Comparison of ENCODE assay signal across 12 cellular contexts in the genomic region with DNA sequence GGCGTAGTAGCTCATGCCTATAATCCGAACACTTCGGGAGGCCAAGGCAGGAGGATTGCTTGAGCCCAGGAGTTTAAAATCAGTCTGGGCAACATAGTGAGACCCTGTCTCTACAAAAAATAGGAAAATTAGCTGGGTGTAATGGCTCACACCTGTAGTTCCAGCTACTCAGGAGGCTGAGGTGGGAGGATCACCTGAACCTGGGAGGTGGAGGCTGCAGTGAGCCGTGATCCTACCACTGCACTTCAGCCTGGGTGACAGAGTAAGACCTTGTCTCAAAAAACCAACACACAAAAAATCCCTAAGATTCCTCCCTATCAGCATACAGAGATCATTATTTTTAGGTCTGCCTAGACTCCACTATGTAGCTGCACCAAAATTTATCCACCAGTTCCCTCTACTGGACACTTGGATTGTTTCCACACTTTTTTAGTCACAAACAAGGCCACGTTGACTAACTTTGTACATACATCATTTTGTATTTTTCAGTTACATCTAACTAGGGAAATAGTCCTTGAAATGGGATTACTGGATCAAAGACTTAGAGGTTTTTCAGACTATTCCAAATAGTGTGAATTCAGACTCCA. TPM values are rescaled to one million over a fixed set of nuclear protein-coding genes. Genes with fewer than 3 reads are reported as not detected.
A peak's percentile ranks its signal among the peaks of the same experiment; 100 is the strongest.
DNase-seq lines count a peak whose midpoint lies in the region; ATAC-seq and TF ChIP-seq lines count a peak whose summit lies in the region.
"Had no signal": no experiment of that assay in that cellular context is flagged by ENCODE, and none has a peak within 500 bp of the region (broad histone marks: within the 10 kb centered on the region; RNA-seq: fewer than 3 reads in every experiment).

No MANE protein-coding gene starts in this region.

- H3K4me3 ChIP-seq in CD4-positive, alpha-beta memory T cell (ENCODE audit: low read length in 2 of 2): no peak overlapping the region
- H3K4me3 ChIP-seq in IMR-90 (ENCODE audit: insufficient read depth, low read depth, low read length) (no peak overlapping the region), right lobe of liver (no peak overlapping the region)

- no peak overlapping the region for H2AK5ac ChIP-seq in IMR-90 (ENCODE audit: low read depth, low read length)

- ATAC-seq in IMR-90 (ENCODE audit: low read depth) (no peak), right lobe of liver (no peak), HG02759 (IDR thresholded peaks at IDR 0.05; ENCODE audit: unreplicated experiment) (no peak)

- in situ Hi-C loops in IMR-90 (cut with MboI; ENCODE audit: low sequenced_read_pairs): no loop called here

- no CpG with 5 or more reads among the region's 5 CpGs for WGBS in IMR-90 (ENCODE audit: extremely low coverage in 2 of 2, insufficient read length in 1 of 2), 2 experiments
- WGBS in right lobe of liver (ENCODE audit: insufficient coverage, low coverage, low lambda C conversion rate, missing lambda C conversion rate): 73% methylated on average over 4 of the region's 5 CpGs

- H3K4me1 Mint-ChIP-seq in CD4-positive, alpha-beta memory T cell: peaks cover 18 to 47% (median 32%) of the 10 kb centered on the region in 4 donors
- H3K4me1 Mint-ChIP-seq in activated T-helper 2 cell treated with anti-CD3 and anti-CD28 coated beads, Interferon-gamma antibody, Interleukin-2, Interleukin-4, amounts not matched to agents 10 μg/mL and 5 μg/mL and 100 μg/mL, durations not matched to agents 14 hours and 24 hours and 36 hours (ENCODE audit: low read depth): peaks cover 29% of the 10 kb centered on the region

- H2BK5ac ChIP-seq in IMR-90 (ENCODE audit: low read depth, low read length, poor library complexity, severe bottlenecking): no peak overlapping the region

- no peak overlapping the region for H4K91ac ChIP-seq in IMR-90 (ENCODE audit: insufficient read depth, low read depth, low read length)

- TF ChIP-seq RAD21 in IMR-90 (IDR thresholded peaks at IDR 0.05; ENCODE audit: low read length): peak; percentile 66

- no peak overlapping the region for H2AFZ ChIP-seq in IMR-90 (replicated peaks; ENCODE audit: low read length, poor library complexity)

- H2BK120ac ChIP-seq in IMR-90 (ENCODE audit: low read depth, low read length): no peak overlapping the region

- dilution Hi-C loops in IMR-90 (cut with HindIII; ENCODE audit: low sequenced_read_pairs, unreplicated experiment): no loop called here

- H3K18ac ChIP-seq in IMR-90 (ENCODE audit: low read depth, low read length): no peak overlapping the region

- POLR2A ChIA-PET in CD4-positive, alpha-beta memory T cell (lab: Charles Lee; ENCODE audit: partially characterized antibody): interaction anchor here (1.2 to 1.3 kb wide), 2 partner anchors 16 to 47 kb away, joined by 3 to 4 read pairs; a partner anchor contains a TSS
- POLR2A ChIA-PET in IMR-90 (lab: Charles Lee; ENCODE audit: unreplicated experiment): interaction anchor here (0.6 kb wide), 1 partner anchor 89 kb away, joined by 3 read pairs; no protein-coding TSS in a partner anchor

- 0 out of 4 replicates have a peak overlapping the region, but pooled peaks of 1 of the 2 experiments have one; percentile 20 for H4K8ac ChIP-seq in IMR-90 (ENCODE audit: low read depth in 2 of 2, low read length in 2 of 2)

- no peak overlapping the region for H3K4me2 ChIP-seq in IMR-90 (ENCODE audit: low read depth, low read length)

- H3K4ac ChIP-seq in IMR-90 (ENCODE audit: low read depth, low read length): no peak overlapping the region

- H3K56ac ChIP-seq in IMR-90 (ENCODE audit: extremely low read depth, insufficient read depth, low read length): no peak overlapping the region

- no peak overlapping the region for H4K5ac ChIP-seq in IMR-90 (ENCODE audit: low read depth, low read length)

- no peak for TF ChIP-seq POLR2A in IMR-90 (IDR thresholded peaks at IDR 0.05; ENCODE audit: low read depth, low read length)
- no peak for TF ChIP-seq POLR2A in right lobe of liver (IDR thresholded peaks at IDR 0.05)

- no peak overlapping the region for H3K14ac ChIP-seq in IMR-90 (replicated peaks; ENCODE audit: low read depth, low read length)

- TF ChIP-seq CTCF in IMR-90 (conservative IDR thresholded peaks at IDR 0.05; ENCODE audit: low read depth, low read length) (peak; percentile 53), right lobe of liver (IDR thresholded peaks at IDR 0.05) (peak in 3 of 4 donors; percentile 16 to 26 (median 23))

- no peak overlapping the region for H3K23ac ChIP-seq in IMR-90 (ENCODE audit: low read depth, low read length)

- no peaks in the 10 kb centered on the region for H3K9me1 ChIP-seq in IMR-90 (ENCODE audit: insufficient read depth, low read length)

- no peak overlapping the region for H2BK20ac ChIP-seq in IMR-90 (ENCODE audit: low read depth, low read length)

- CTCF ChIA-PET in CD4-positive, alpha-beta memory T cell (lab: Charles Lee; ENCODE audit: partially characterized antibody): interaction anchor here (0.5 to 2.7 kb wide), 2 partner anchors 17 to 152 kb away, joined by 3 to 7 read pairs; no protein-coding TSS in a partner anchor
- CTCF ChIA-PET in IMR-90 (lab: Yijun Ruan, JAX): no interaction called here

- H2BK15ac ChIP-seq in IMR-90 (ENCODE audit: low read depth, low read length): no peak overlapping the region

- no TSS peak for BruUV-seq in IMR-90 (replicated peaks; lab: Mats Ljungman, UMichigan)

- no peaks in the 10 kb centered on the region; the same call in 1 of the 2 replicates for H4K20me1 ChIP-seq in IMR-90 (ENCODE audit: insufficient read depth, low read length)

- H3K27ac Mint-ChIP-seq in CD4-positive, alpha-beta memory T cell: peak overlapping the region in 5 of 7 donors; percentile 6 to 60 (median 42)
- peak overlapping the region; percentile 24 for H3K27ac Mint-ChIP-seq in activated T-helper 2 cell treated with anti-CD3 and anti-CD28 coated beads, Interferon-gamma antibody, Interleukin-2, Interleukin-4, amounts not matched to agents 10 μg/mL and 5 μg/mL and 100 μg/mL, durations not matched to agents 14 hours and 24 hours and 36 hours
- H3K27ac Mint-ChIP-seq: dendritic cell treated with granulocyte-macrophage colony-stimulating factor and Interleukin-4, amounts not matched to agents 40 ng/mL and 50 ng/mL, for 4 days; memory B cell had no signal

- no peaks in the 10 kb centered on the region for H3K27me3 ChIP-seq in CD4-positive, alpha-beta memory T cell (ENCODE audit: insufficient read depth, low read length)
- H3K27me3 ChIP-seq in IMR-90 (ENCODE audit: control insufficient read depth, insufficient read depth, low read length): no peaks in the 10 kb centered on the region
- no peaks in the 10 kb centered on the region for H3K27me3 ChIP-seq in right lobe of liver

- no peaks in the 10 kb centered on the region for H3K9me3 ChIP-seq in CD4-positive, alpha-beta memory T cell (ENCODE audit: control insufficient read depth in 1 of 2, low read length in 2 of 2)
- H3K9me3 ChIP-seq in IMR-90 (ENCODE audit: control insufficient read depth, insufficient read depth, low read length) (no peaks in the 10 kb centered on the region), right lobe of liver (no peaks in the 10 kb centered on the region)

- H3K79me1 ChIP-seq in IMR-90 (ENCODE audit: low read depth in 1 of 2, low read length in 2 of 2): peaks cover 15 to 41% of the 10 kb centered on the region in 2 experiments

- intact Hi-C loops in CD4-positive, alpha-beta memory T cell (cut with micrococcal nuclease): no loop called here
- intact Hi-C loops in IMR-90 (cut with micrococcal nuclease) (no loop called here), right lobe of liver (cut with DNase I) (no loop called here)
- intact Hi-C loops in activated T-helper 2 cell treated with anti-CD3 and anti-CD28 coated beads, Interferon-gamma antibody, Interleukin-2, Interleukin-4, amounts not matched to agents 10 μg/mL and 5 μg/mL and 100 μg/mL, durations not matched to agents 14 hours and 24 hours and 36 hours (cut with micrococcal nuclease): no loop called here

- DNase-seq in CD4-positive, alpha-beta memory T cell: no peak
- peak; percentile 69 for DNase-seq in IMR-90
- DNase-seq in activated T-helper 2 cell treated with anti-CD3 and anti-CD28 coated beads, Interferon-gamma antibody, Interleukin-2, Interleukin-4, amounts not matched to agents 10 μg/mL and 5 μg/mL and 100 μg/mL, durations not matched to agents 14 hours and 24 hours and 36 hours (ENCODE audit: low spot score): no peak
- DNase-seq in right lobe of liver: no peak
- no peak for DNase-seq in retina
- no peak for DNase-seq in activated effector memory CD4-positive, alpha-beta T cell treated with Interleukin-2 at 50 U/mL for 16 hours
- no peak for DNase-seq in hippocampal formation (lab: John Stamatoyannopoulos, UW)
- DNase-seq: NCI-H187 treated with DMSO at 0.1 percent for 48 hours; stimulated activated CD4-positive, alpha-beta T cell treated with anti-CD3 and anti-CD28 coated beads, Interleukin-4, amount 100 ng/mL, for 1 hour had no signal

- H3K9ac ChIP-seq in IMR-90 (ENCODE audit: low read depth, low read length): no peak overlapping the region

- peaks cover 0 to 9% of the 10 kb centered on the region in 2 donors for H3K36me3 Mint-ChIP-seq in CD4-positive, alpha-beta memory T cell
- peaks cover 73% of the 10 kb centered on the region for H3K36me3 Mint-ChIP-seq in activated T-helper 2 cell treated with anti-CD3 and anti-CD28 coated beads, Interferon-gamma antibody, Interleukin-2, Interleukin-4, amounts not matched to agents 10 μg/mL and 5 μg/mL and 100 μg/mL, durations not matched to agents 14 hours and 24 hours and 36 hours (ENCODE audit: low read depth)
- H3K36me3 Mint-ChIP-seq: memory B cell had no signal

- H2AK9ac ChIP-seq in IMR-90 (replicated peaks; ENCODE audit: low read depth, low read length, poor library complexity): no peak overlapping the region

- peak overlapping the region in 1 of 8 donors; percentile 4 for H3K4me3 Mint-ChIP-seq in CD4-positive, alpha-beta memory T cell
- no peak overlapping the region for H3K4me3 Mint-ChIP-seq in activated T-helper 2 cell treated with anti-CD3 and anti-CD28 coated beads, Interferon-gamma antibody, Interleukin-2, Interleukin-4, amounts not matched to agents 10 μg/mL and 5 μg/mL and 100 μg/mL, durations not matched to agents 14 hours and 24 hours and 36 hours (ENCODE audit: low read depth)
- H3K4me3 Mint-ChIP-seq: dendritic cell treated with granulocyte-macrophage colony-stimulating factor and Interleukin-4, amounts not matched to agents 40 ng/mL and 50 ng/mL, for 4 days; memory B cell had no signal

- peaks cover 30% of the 10 kb centered on the region for H3K4me1 ChIP-seq in CD4-positive, alpha-beta memory T cell (ENCODE audit: insufficient read depth, low read length)
- H3K4me1 ChIP-seq in IMR-90 (ENCODE audit: control insufficient read depth, insufficient read depth, low read length) (no peaks in the 10 kb centered on the region; the same call in 1 of the 2 replicates), right lobe of liver (peaks cover 0 to 8% (median 4%) of the 10 kb centered on the region in 4 donors)

- peaks cover 1% of the 10 kb centered on the region for H3K36me3 ChIP-seq in CD4-positive, alpha-beta memory T cell (ENCODE audit: insufficient read depth, low read length)
- H3K36me3 ChIP-seq in IMR-90 (ENCODE audit: control insufficient read depth, insufficient read depth, low read length) (peaks cover 22% of the 10 kb centered on the region), right lobe of liver (no peaks in the 10 kb centered on the region)

- H3K9me3 Mint-ChIP-seq in CD4-positive, alpha-beta memory T cell: peaks cover 0 to 2% (median 0%) of the 10 kb centered on the region in 8 donors
- no peaks in the 10 kb centered on the region for H3K9me3 Mint-ChIP-seq in activated T-helper 2 cell treated with anti-CD3 and anti-CD28 coated beads, Interferon-gamma antibody, Interleukin-2, Interleukin-4, amounts not matched to agents 10 μg/mL and 5 μg/mL and 100 μg/mL, durations not matched to agents 14 hours and 24 hours and 36 hours
- H3K9me3 Mint-ChIP-seq: dendritic cell treated with granulocyte-macrophage colony-stimulating factor and Interleukin-4, amounts not matched to agents 40 ng/mL and 50 ng/mL, for 4 days; memory B cell had no signal

- no peak overlapping the region for H3K27ac ChIP-seq in CD4-positive, alpha-beta memory T cell (ENCODE audit: low read depth, low read length)
- H3K27ac ChIP-seq in IMR-90 (ENCODE audit: insufficient read depth, low read length): no peak overlapping the region
- H3K27ac ChIP-seq in right lobe of liver: no peak overlapping the region

- no peaks in the 10 kb centered on the region for H3K27me3 Mint-ChIP-seq in CD4-positive, alpha-beta memory T cell
- H3K27me3 Mint-ChIP-seq in activated T-helper 2 cell treated with anti-CD3 and anti-CD28 coated beads, Interferon-gamma antibody, Interleukin-2, Interleukin-4, amounts not matched to agents 10 μg/mL and 5 μg/mL and 100 μg/mL, durations not matched to agents 14 hours and 24 hours and 36 hours (ENCODE audit: low read depth): no peaks in the 10 kb centered on the region
- H3K27me3 Mint-ChIP-seq: dendritic cell treated with granulocyte-macrophage colony-stimulating factor and Interleukin-4, amounts not matched to agents 40 ng/mL and 50 ng/mL, for 4 days; memory B cell had no signal

RNA-seq across cellular contexts. Expression of a gene that starts 3.6 kb away (rescaled TPM):
- 100 to 1,000 TPM; 220 TPM for total RNA-seq in CD4-positive, alpha-beta memory T cell
- polyA plus RNA-seq in CD4-positive, alpha-beta memory T cell: 10 to 100 TPM; 61.2 to 81.8 TPM
- total RNA-seq in IMR-90 (2012; rRNA removed) (9.0 and 12.2 TPM in 2 replicates), right lobe of liver (10 to 100 TPM; 14.7 to 21.3 (median 18.3) TPM)
- polyA plus RNA-seq in IMR-90 (2012; rRNA removed): 47.2 and 50.8 TPM in 2 replicates
- 36.6 and 48.3 TPM in 2 replicates for polyA plus RNA-seq in IMR-90 (2012; cell fraction: cytosol; rRNA removed)
- polyA plus RNA-seq in IMR-90 (2012; cell fraction: nucleus; rRNA removed; ENCODE audit: low replicate concordance): 270 and 345 TPM in 2 replicates
- total RNA-seq in activated T-helper 2 cell treated with anti-CD3 and anti-CD28 coated beads, Interferon-gamma antibody, Interleukin-2, Interleukin-4, amounts not matched to agents 10 μg/mL and 5 μg/mL and 100 μg/mL, durations not matched to agents 14 hours and 24 hours and 36 hours: 33.0 and 39.1 TPM in 2 replicates

RNA-seq across cellular contexts. Expression of a gene that starts 10.7 kb away (rescaled TPM):
- 100 to 1,000 TPM; 210 to 217 TPM for total RNA-seq in CD4-positive, alpha-beta memory T cell
- 100 to 1,000 TPM; 371 to 407 TPM for polyA plus RNA-seq in CD4-positive, alpha-beta memory T cell
- 122 and 136 TPM in 2 replicates for total RNA-seq in IMR-90 (2012; rRNA removed)
- polyA plus RNA-seq in IMR-90 (2012; rRNA removed): 427 and 483 TPM in 2 replicates
- polyA plus RNA-seq in IMR-90 (2012; cell fraction: cytosol; rRNA removed): 545 and 1,404 TPM in 2 replicates
- polyA plus RNA-seq in IMR-90 (2012; cell fraction: nucleus; rRNA removed; ENCODE audit: low replicate concordance): 266 and 336 TPM in 2 replicates
- total RNA-seq in activated T-helper 2 cell treated with anti-CD3 and anti-CD28 coated beads, Interferon-gamma antibody, Interleukin-2, Interleukin-4, amounts not matched to agents 10 μg/mL and 5 μg/mL and 100 μg/mL, durations not matched to agents 14 hours and 24 hours and 36 hours: 143 and 146 TPM in 2 replicates
- total RNA-seq in right lobe of liver: 100 to 1,000 TPM in 3 of 6 experiments, 10 to 100 TPM in 3; 81.4 to 114 (median 97.4) TPM

RNA-seq across cellular contexts. Expression of a gene that starts 12.6 kb away (rescaled TPM):
- 10 to 100 TPM; 47.8 to 48.0 TPM for total RNA-seq in CD4-positive, alpha-beta memory T cell
- 1 to 10 TPM in 1 of 2 donors, not detected in 1; 1.9 TPM for polyA plus RNA-seq in CD4-positive, alpha-beta memory T cell
- 1.4 TPM in 2 replicates for total RNA-seq in IMR-90 (2012; rRNA removed)
- 15.3 and 17.0 TPM in 2 replicates for polyA plus RNA-seq in IMR-90 (2012; rRNA removed)
- polyA plus RNA-seq in IMR-90 (2012; cell fraction: cytosol; rRNA removed): 5.6 and 6.5 TPM in 2 replicates
- polyA plus RNA-seq in IMR-90 (2012; cell fraction: nucleus; rRNA removed; ENCODE audit: low replicate concordance): 70.0 and 83.5 TPM in 2 replicates
- total RNA-seq in activated T-helper 2 cell treated with anti-CD3 and anti-CD28 coated beads, Interferon-gamma antibody, Interleukin-2, Interleukin-4, amounts not matched to agents 10 μg/mL and 5 μg/mL and 100 μg/mL, durations not matched to agents 14 hours and 24 hours and 36 hours: 60.1 and 71.3 TPM in 2 replicates
- total RNA-seq in right lobe of liver: 1 to 10 TPM; 1.8 to 4.1 (median 2.8) TPM

RNA-seq across cellular contexts. Expression of a gene that starts 15.6 kb away (rescaled TPM):
- under 1 TPM; 0.61 to 0.69 TPM for total RNA-seq in CD4-positive, alpha-beta memory T cell
- polyA plus RNA-seq in CD4-positive, alpha-beta memory T cell: under 1 TPM in 1 of 2 donors, not detected in 1; 0.54 TPM
- 33.9 and 35.3 TPM in 2 replicates for total RNA-seq in IMR-90 (2012; rRNA removed)
- polyA plus RNA-seq in IMR-90 (2012; rRNA removed): 40.6 and 41.9 TPM in 2 replicates
- 20.3 and 20.6 TPM in 2 replicates for polyA plus RNA-seq in IMR-90 (2012; cell fraction: cytosol; rRNA removed)
- 33.6 and 50.3 TPM in 2 replicates for polyA plus RNA-seq in IMR-90 (2012; cell fraction: nucleus; rRNA removed; ENCODE audit: low replicate concordance)
- 78.3 and 80.9 TPM in 2 replicates for total RNA-seq in activated T-helper 2 cell treated with anti-CD3 and anti-CD28 coated beads, Interferon-gamma antibody, Interleukin-2, Interleukin-4, amounts not matched to agents 10 μg/mL and 5 μg/mL and 100 μg/mL, durations not matched to agents 14 hours and 24 hours and 36 hours
- 1 to 10 TPM in 3 of 6 experiments, under 1 TPM in 2, not detected in 1; 0.29 to 4.4 (median 1.3) TPM for total RNA-seq in right lobe of liver

RNA-seq across cellular contexts. Expression of a gene that starts 47.2 kb away (rescaled TPM):
- total RNA-seq in CD4-positive, alpha-beta memory T cell: 10 to 100 TPM; 12.1 to 12.8 TPM
- polyA plus RNA-seq in CD4-positive, alpha-beta memory T cell: 10 to 100 TPM in 1 of 2 donors, 1 to 10 TPM in 1; 5.7 to 11.5 TPM
- total RNA-seq in IMR-90 (2012; rRNA removed): 5.4 and 5.6 TPM in 2 replicates
- 4.7 and 5.9 TPM in 2 replicates for polyA plus RNA-seq in IMR-90 (2012; rRNA removed)
- 1.8 and 2.2 TPM in 2 replicates for polyA plus RNA-seq in IMR-90 (2012; cell fraction: cytosol; rRNA removed)
- polyA plus RNA-seq in IMR-90 (2012; cell fraction: nucleus; rRNA removed; ENCODE audit: low replicate concordance): 17.5 TPM in 2 replicates
- total RNA-seq in activated T-helper 2 cell treated with anti-CD3 and anti-CD28 coated beads, Interferon-gamma antibody, Interleukin-2, Interleukin-4, amounts not matched to agents 10 μg/mL and 5 μg/mL and 100 μg/mL, durations not matched to agents 14 hours and 24 hours and 36 hours: 11.4 and 11.5 TPM in 2 replicates
- 1 to 10 TPM; 2.5 to 3.8 (median 2.9) TPM for total RNA-seq in right lobe of liver

Comparison
In these comparisons a context has a peak if more than half of its experiments do, and no peak if none do; other contexts are left out.
1. RNA of a gene that starts 12.6 kb away (total RNA-seq): 60.1 to 71.3 TPM in activated T-helper 2 cell treated with anti-CD3 and anti-CD28 coated beads, Interferon-gamma antibody, Interleukin-2, Interleukin-4, amounts not matched to agents 10 μg/mL and 5 μg/mL and 100 μg/mL, durations not matched to agents 14 hours and 24 hours and 36 hours and 47.8 to 48.0 TPM in CD4-positive, alpha-beta memory T cell; 1.8 to 4.1 TPM in right lobe of liver and 1.4 TPM in IMR-90; every median in the first group is over 4 times any median in the second.